Comparison of ENCODE assay signal across 23 cellular contexts in genomic region chr10:65940105-65940504, GRCh38.
"Had no signal": no experiment of that assay in that cellular context is flagged by ENCODE, and none has a peak within 500 bp of the region (broad histone marks: within the 10 kb centered on the region; RNA-seq: fewer than 3 reads in every experiment).

No MANE protein-coding gene starts in this region.

- DNase-seq: colonic mucosa; cortex of kidney; dermis blood vessel endothelial cell; dorsolateral prefrontal cortex; effector CD4-positive, alpha-beta T cell; effector memory CD4-positive, alpha-beta T cell; foreskin keratinocyte; heart left ventricle; hypothalamus; immature natural killer cell; islet precursor cell; kidney; kidney glomerular epithelial cell; left colon; left ventricle myocardium inferior; lower lobe of right lung; mesenchymal stem cell; mucosa of descending colon; naive B cell had no signal

- H3K36me3 Mint-ChIP-seq: immature natural killer cell, mesothelial cell of epicardium, naive B cell had no signal

- H3K4me1 ChIP-seq: colonic mucosa, foreskin keratinocyte, gastroesophageal sphincter, heart left ventricle, left ventricle myocardium inferior, lower lobe of right lung had no signal

- H3K36me3 ChIP-seq: colonic mucosa, esophagus muscularis mucosa, gastroesophageal sphincter, heart left ventricle, left ventricle myocardium inferior, lower lobe of right lung had no signal

- H3K4me3 ChIP-seq: colonic mucosa, dorsolateral prefrontal cortex, esophagus muscularis mucosa, gastroesophageal sphincter, heart left ventricle, hepatocyte, left ventricle myocardium inferior, lower lobe of right lung, mucosa of descending colon had no signal

- H3K4me3 Mint-ChIP-seq: immature natural killer cell, mesothelial cell of epicardium, naive B cell had no signal

- H3K4me1 Mint-ChIP-seq: immature natural killer cell, naive B cell had no signal

- H3K27me3 Mint-ChIP-seq: naive B cell had no signal

- H3K79me2 ChIP-seq: hepatocyte had no signal

- H3K27me3 ChIP-seq: colonic mucosa, dorsolateral prefrontal cortex, esophagus muscularis mucosa, foreskin keratinocyte, gastroesophageal sphincter, heart left ventricle, hepatocyte had no signal

- H3K9me3 ChIP-seq: colonic mucosa, esophagus muscularis mucosa, gastroesophageal sphincter, heart left ventricle, left ventricle myocardium inferior, lower lobe of right lung, mucosa of descending colon had no signal

- H3K27ac Mint-ChIP-seq: immature natural killer cell, mesothelial cell of epicardium, naive B cell had no signal

- ATAC-seq: foreskin keratinocyte, gastroesophageal sphincter, heart left ventricle, left colon, lower lobe of right lung, mucosa of descending colon had no signal

- H3K9me3 Mint-ChIP-seq: mesothelial cell of epicardium had no signal

- H2AFZ ChIP-seq: hepatocyte had no signal

- H3K27ac ChIP-seq: colonic mucosa, dorsolateral prefrontal cortex, esophagus muscularis mucosa, foreskin keratinocyte, gastroesophageal sphincter, heart left ventricle, hepatocyte, left ventricle myocardium inferior, lower lobe of right lung had no signal

- H3K4me2 ChIP-seq: hepatocyte had no signal
